1 cellular context compared by ENCODE assay signal in genomic region chr17:57440522-57441269, GRCh38.
TF ChIP-seq lines count a peak whose summit lies in the region.

No MANE protein-coding gene starts in this region.

TF ChIP-seq in K562, 482 proteins besides CTCF, POLR2A, EP300 and RAD21 (continued from another document and continues in another):
- TF ChIP-seq, protein P1, sequence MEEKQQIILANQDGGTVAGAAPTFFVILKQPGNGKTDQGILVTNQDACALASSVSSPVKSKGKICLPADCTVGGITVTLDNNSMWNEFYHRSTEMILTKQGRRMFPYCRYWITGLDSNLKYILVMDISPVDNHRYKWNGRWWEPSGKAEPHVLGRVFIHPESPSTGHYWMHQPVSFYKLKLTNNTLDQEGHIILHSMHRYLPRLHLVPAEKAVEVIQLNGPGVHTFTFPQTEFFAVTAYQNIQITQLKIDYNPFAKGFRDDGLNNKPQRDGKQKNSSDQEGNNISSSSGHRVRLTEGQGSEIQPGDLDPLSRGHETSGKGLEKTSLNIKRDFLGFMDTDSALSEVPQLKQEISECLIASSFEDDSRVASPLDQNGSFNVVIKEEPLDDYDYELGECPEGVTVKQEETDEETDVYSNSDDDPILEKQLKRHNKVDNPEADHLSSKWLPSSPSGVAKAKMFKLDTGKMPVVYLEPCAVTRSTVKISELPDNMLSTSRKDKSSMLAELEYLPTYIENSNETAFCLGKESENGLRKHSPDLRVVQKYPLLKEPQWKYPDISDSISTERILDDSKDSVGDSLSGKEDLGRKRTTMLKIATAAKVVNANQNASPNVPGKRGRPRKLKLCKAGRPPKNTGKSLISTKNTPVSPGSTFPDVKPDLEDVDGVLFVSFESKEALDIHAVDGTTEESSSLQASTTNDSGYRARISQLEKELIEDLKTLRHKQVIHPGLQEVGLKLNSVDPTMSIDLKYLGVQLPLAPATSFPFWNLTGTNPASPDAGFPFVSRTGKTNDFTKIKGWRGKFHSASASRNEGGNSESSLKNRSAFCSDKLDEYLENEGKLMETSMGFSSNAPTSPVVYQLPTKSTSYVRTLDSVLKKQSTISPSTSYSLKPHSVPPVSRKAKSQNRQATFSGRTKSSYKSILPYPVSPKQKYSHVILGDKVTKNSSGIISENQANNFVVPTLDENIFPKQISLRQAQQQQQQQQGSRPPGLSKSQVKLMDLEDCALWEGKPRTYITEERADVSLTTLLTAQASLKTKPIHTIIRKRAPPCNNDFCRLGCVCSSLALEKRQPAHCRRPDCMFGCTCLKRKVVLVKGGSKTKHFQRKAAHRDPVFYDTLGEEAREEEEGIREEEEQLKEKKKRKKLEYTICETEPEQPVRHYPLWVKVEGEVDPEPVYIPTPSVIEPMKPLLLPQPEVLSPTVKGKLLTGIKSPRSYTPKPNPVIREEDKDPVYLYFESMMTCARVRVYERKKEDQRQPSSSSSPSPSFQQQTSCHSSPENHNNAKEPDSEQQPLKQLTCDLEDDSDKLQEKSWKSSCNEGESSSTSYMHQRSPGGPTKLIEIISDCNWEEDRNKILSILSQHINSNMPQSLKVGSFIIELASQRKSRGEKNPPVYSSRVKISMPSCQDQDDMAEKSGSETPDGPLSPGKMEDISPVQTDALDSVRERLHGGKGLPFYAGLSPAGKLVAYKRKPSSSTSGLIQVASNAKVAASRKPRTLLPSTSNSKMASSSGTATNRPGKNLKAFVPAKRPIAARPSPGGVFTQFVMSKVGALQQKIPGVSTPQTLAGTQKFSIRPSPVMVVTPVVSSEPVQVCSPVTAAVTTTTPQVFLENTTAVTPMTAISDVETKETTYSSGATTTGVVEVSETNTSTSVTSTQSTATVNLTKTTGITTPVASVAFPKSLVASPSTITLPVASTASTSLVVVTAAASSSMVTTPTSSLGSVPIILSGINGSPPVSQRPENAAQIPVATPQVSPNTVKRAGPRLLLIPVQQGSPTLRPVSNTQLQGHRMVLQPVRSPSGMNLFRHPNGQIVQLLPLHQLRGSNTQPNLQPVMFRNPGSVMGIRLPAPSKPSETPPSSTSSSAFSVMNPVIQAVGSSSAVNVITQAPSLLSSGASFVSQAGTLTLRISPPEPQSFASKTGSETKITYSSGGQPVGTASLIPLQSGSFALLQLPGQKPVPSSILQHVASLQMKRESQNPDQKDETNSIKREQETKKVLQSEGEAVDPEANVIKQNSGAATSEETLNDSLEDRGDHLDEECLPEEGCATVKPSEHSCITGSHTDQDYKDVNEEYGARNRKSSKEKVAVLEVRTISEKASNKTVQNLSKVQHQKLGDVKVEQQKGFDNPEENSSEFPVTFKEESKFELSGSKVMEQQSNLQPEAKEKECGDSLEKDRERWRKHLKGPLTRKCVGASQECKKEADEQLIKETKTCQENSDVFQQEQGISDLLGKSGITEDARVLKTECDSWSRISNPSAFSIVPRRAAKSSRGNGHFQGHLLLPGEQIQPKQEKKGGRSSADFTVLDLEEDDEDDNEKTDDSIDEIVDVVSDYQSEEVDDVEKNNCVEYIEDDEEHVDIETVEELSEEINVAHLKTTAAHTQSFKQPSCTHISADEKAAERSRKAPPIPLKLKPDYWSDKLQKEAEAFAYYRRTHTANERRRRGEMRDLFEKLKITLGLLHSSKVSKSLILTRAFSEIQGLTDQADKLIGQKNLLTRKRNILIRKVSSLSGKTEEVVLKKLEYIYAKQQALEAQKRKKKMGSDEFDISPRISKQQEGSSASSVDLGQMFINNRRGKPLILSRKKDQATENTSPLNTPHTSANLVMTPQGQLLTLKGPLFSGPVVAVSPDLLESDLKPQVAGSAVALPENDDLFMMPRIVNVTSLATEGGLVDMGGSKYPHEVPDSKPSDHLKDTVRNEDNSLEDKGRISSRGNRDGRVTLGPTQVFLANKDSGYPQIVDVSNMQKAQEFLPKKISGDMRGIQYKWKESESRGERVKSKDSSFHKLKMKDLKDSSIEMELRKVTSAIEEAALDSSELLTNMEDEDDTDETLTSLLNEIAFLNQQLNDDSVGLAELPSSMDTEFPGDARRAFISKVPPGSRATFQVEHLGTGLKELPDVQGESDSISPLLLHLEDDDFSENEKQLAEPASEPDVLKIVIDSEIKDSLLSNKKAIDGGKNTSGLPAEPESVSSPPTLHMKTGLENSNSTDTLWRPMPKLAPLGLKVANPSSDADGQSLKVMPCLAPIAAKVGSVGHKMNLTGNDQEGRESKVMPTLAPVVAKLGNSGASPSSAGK (IDR thresholded peaks at IDR 0.05), result no peak
- TF ChIP-seq, protein P2, sequence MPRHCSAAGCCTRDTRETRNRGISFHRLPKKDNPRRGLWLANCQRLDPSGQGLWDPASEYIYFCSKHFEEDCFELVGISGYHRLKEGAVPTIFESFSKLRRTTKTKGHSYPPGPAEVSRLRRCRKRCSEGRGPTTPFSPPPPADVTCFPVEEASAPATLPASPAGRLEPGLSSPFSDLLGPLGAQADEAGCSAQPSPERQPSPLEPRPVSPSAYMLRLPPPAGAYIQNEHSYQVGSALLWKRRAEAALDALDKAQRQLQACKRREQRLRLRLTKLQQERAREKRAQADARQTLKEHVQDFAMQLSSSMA (CRISPR knock-in tag; IDR thresholded peaks at IDR 0.05), result no peak
- no peak for TF ChIP-seq ZNF197 (CRISPR knock-in tag; IDR thresholded peaks at IDR 0.05; ENCODE audit: low read depth)
- no peak for TF ChIP-seq SRSF3 (IDR thresholded peaks at IDR 0.05; ENCODE audit: insufficient read depth, low read length)
- TF ChIP-seq, protein P3, sequence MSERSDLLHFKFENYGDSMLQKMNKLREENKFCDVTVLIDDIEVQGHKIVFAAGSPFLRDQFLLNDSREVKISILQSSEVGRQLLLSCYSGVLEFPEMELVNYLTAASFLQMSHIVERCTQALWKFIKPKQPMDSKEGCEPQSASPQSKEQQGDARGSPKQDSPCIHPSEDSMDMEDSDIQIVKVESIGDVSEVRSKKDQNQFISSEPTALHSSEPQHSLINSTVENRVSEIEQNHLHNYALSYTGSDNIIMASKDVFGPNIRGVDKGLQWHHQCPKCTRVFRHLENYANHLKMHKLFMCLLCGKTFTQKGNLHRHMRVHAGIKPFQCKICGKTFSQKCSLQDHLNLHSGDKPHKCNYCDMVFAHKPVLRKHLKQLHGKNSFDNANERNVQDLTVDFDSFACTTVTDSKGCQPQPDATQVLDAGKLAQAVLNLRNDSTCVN (CRISPR knock-in tag; IDR thresholded peaks at IDR 0.05), result no peak
- no peak for TF ChIP-seq TAL1 (IDR thresholded peaks at IDR 0.05)
- TF ChIP-seq SMC3 (conservative IDR thresholded peaks at IDR 0.05; ENCODE audit: insufficient read depth, low read depth, low read length), result peak; percentile 43
- no peak for TF ChIP-seq ZNF584 (CRISPR knock-in tag; IDR thresholded peaks at IDR 0.05; ENCODE audit: low read depth)
- no peak for TF ChIP-seq ZNF76 (CRISPR knock-in tag; IDR thresholded peaks at IDR 0.05; ENCODE audit: borderline replicate concordance)
- TF ChIP-seq, protein P4, sequence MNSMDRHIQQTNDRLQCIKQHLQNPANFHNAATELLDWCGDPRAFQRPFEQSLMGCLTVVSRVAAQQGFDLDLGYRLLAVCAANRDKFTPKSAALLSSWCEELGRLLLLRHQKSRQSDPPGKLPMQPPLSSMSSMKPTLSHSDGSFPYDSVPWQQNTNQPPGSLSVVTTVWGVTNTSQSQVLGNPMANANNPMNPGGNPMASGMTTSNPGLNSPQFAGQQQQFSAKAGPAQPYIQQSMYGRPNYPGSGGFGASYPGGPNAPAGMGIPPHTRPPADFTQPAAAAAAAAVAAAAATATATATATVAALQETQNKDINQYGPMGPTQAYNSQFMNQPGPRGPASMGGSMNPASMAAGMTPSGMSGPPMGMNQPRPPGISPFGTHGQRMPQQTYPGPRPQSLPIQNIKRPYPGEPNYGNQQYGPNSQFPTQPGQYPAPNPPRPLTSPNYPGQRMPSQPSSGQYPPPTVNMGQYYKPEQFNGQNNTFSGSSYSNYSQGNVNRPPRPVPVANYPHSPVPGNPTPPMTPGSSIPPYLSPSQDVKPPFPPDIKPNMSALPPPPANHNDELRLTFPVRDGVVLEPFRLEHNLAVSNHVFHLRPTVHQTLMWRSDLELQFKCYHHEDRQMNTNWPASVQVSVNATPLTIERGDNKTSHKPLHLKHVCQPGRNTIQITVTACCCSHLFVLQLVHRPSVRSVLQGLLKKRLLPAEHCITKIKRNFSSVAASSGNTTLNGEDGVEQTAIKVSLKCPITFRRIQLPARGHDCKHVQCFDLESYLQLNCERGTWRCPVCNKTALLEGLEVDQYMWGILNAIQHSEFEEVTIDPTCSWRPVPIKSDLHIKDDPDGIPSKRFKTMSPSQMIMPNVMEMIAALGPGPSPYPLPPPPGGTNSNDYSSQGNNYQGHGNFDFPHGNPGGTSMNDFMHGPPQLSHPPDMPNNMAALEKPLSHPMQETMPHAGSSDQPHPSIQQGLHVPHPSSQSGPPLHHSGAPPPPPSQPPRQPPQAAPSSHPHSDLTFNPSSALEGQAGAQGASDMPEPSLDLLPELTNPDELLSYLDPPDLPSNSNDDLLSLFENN (IDR thresholded peaks at IDR 0.05; ENCODE audit: low read depth in 2 of 2, low read length in 2 of 2), result no peak
- no peak for TF ChIP-seq ZNF778 (CRISPR knock-in tag; IDR thresholded peaks at IDR 0.05)
- TF ChIP-seq MED1 (CRISPR knock-in tag; IDR thresholded peaks at IDR 0.05; ENCODE audit: borderline replicate concordance), result no peak
- no peak for TF ChIP-seq BRD4 (IDR thresholded peaks at IDR 0.05)
- no peak for TF ChIP-seq RNF2 (IDR thresholded peaks at IDR 0.05)
- no peak for TF ChIP-seq HLTF (IDR thresholded peaks at IDR 0.05)
- no peak for TF ChIP-seq KLF1 (tag; IDR thresholded peaks at IDR 0.05)
- TF ChIP-seq SMARCC2 (IDR thresholded peaks at IDR 0.05; ENCODE audit: low read depth), result no peak
- no peak for TF ChIP-seq RERE (CRISPR knock-in tag; IDR thresholded peaks at IDR 0.05; ENCODE audit: borderline replicate concordance)
- TF ChIP-seq AFF1 (IDR thresholded peaks at IDR 0.05; ENCODE audit: low read depth in 1 of 2, partially characterized antibody in 2 of 2), result no peak
- TF ChIP-seq NR3C1 (CRISPR knock-in tag; IDR thresholded peaks at IDR 0.05), result no peak
- TF ChIP-seq RBM17 (IDR thresholded peaks at IDR 0.05; ENCODE audit: borderline replicate concordance, low read depth, low read length), result no peak
- TF ChIP-seq, protein P5, sequence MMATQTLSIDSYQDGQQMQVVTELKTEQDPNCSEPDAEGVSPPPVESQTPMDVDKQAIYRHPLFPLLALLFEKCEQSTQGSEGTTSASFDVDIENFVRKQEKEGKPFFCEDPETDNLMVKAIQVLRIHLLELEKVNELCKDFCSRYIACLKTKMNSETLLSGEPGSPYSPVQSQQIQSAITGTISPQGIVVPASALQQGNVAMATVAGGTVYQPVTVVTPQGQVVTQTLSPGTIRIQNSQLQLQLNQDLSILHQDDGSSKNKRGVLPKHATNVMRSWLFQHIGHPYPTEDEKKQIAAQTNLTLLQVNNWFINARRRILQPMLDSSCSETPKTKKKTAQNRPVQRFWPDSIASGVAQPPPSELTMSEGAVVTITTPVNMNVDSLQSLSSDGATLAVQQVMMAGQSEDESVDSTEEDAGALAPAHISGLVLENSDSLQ (IDR thresholded peaks at IDR 0.05), result peak; percentile 53
- TF ChIP-seq SIX5 (IDR thresholded peaks at IDR 0.05; ENCODE audit: borderline replicate concordance in 1 of 2, insufficient read depth in 1 of 2, low read depth in 1 of 2, low read length in 2 of 2), result no peak
- no peak for TF ChIP-seq ELF1 (tag; IDR thresholded peaks at IDR 0.05)
- no peak for TF ChIP-seq PHB (CRISPR knock-in tag; IDR thresholded peaks at IDR 0.05)
- TF ChIP-seq ZSCAN29 (IDR thresholded peaks at IDR 0.05), result no peak
